Comparison of ENCODE assay signal across 1 cellular context in genomic region chr1:102790997-102791396, GRCh38.
TF ChIP-seq lines count a peak whose summit lies in the region.

No MANE protein-coding gene starts in this region.

TF ChIP-seq in IMR-90, 13 proteins besides CTCF, POLR2A, EP300 and RAD21 (continued from another document):
- TF ChIP-seq NFE2L2 (IDR thresholded peaks at IDR 0.05; ENCODE audit: low read depth, low read length) (no peak), FOS (IDR thresholded peaks at IDR 0.05; ENCODE audit: low read depth, low read length) (no peak)
